ENCODE assay signal across 1 cellular context in genomic region chr15:70220444-70220937, GRCh38.
TF ChIP-seq lines count a peak whose summit lies in the region.

No MANE protein-coding gene starts in this region.

TF ChIP-seq in HEK293, 187 proteins besides CTCF, POLR2A, EP300 and RAD21 (continued from another document):
- TF ChIP-seq, protein P1, sequence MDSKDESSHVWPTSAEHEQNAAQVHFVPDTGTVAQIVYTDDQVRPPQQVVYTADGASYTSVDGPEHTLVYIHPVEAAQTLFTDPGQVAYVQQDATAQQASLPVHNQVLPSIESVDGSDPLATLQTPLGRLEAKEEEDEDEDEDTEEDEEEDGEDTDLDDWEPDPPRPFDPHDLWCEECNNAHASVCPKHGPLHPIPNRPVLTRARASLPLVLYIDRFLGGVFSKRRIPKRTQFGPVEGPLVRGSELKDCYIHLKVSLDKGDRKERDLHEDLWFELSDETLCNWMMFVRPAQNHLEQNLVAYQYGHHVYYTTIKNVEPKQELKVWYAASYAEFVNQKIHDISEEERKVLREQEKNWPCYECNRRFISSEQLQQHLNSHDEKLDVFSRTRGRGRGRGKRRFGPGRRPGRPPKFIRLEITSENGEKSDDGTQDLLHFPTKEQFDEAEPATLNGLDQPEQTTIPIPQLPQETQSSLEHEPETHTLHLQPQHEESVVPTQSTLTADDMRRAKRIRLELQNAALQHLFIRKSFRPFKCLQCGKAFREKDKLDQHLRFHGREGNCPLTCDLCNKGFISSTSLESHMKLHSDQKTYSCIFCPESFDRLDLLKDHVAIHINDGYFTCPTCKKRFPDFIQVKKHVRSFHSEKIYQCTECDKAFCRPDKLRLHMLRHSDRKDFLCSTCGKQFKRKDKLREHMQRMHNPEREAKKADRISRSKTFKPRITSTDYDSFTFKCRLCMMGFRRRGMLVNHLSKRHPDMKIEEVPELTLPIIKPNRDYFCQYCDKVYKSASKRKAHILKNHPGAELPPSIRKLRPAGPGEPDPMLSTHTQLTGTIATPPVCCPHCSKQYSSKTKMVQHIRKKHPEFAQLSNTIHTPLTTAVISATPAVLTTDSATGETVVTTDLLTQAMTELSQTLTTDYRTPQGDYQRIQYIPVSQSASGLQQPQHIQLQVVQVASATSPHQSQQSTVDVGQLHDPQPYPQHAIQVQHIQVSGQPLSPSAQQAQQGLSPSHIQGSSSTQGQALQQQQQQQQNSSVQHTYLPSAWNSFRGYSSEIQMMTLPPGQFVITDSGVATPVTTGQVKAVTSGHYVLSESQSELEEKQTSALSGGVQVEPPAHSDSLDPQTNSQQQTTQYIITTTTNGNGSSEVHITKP (tag by site-specific recombination; IDR thresholded peaks at IDR 0.05): peak; percentile 89
- TF ChIP-seq ZBTB8A (tag by site-specific recombination; IDR thresholded peaks at IDR 0.05) (0 out of 2 replicates have a peak, but pooled peaks have one; percentile 45), GLI2 (tag by site-specific recombination; IDR thresholded peaks at IDR 0.05; ENCODE audit: borderline replicate concordance, low read depth) (0 out of 2 replicates have a peak, but pooled peaks have one; percentile 24), ZNF366 (tag by site-specific recombination; conservative IDR thresholded peaks at IDR 0.05) (no peak), PRDM4 (tag by site-specific recombination; IDR thresholded peaks at IDR 0.05) (no peak), SP7 (tag by site-specific recombination; IDR thresholded peaks at IDR 0.05) (peak; percentile 95), ZBTB20 (tag by site-specific recombination; IDR thresholded peaks at IDR 0.05) (no peak), ZNF274 (IDR thresholded peaks at IDR 0.05; ENCODE audit: low read length) (no peak), ZNF274 (tag by site-specific recombination; IDR thresholded peaks at IDR 0.05; ENCODE audit: borderline replicate concordance) (no peak), ZNF768 (tag by site-specific recombination; IDR thresholded peaks at IDR 0.05) (no peak), TRIM28 (IDR thresholded peaks at IDR 0.05; ENCODE audit: borderline replicate concordance, low read length) (peak; percentile 16; the same call in 1 of the 2 replicates), ZNF146 (tag by site-specific recombination; IDR thresholded peaks at IDR 0.05) (no peak), BCL11A (tag by site-specific recombination; IDR thresholded peaks at IDR 0.05; ENCODE audit: low read depth) (no peak), ZNF112 (tag by site-specific recombination; IDR thresholded peaks at IDR 0.05) (no peak), ZNF521 (tag by site-specific recombination; IDR thresholded peaks at IDR 0.05) (no peak), GLI4 (tag by site-specific recombination; IDR thresholded peaks at IDR 0.05) (no peak), ZNF843 (tag by site-specific recombination; IDR thresholded peaks at IDR 0.05) (no peak), ZNF544 (tag by site-specific recombination; IDR thresholded peaks at IDR 0.05) (no peak)
- TF ChIP-seq, protein P2, sequence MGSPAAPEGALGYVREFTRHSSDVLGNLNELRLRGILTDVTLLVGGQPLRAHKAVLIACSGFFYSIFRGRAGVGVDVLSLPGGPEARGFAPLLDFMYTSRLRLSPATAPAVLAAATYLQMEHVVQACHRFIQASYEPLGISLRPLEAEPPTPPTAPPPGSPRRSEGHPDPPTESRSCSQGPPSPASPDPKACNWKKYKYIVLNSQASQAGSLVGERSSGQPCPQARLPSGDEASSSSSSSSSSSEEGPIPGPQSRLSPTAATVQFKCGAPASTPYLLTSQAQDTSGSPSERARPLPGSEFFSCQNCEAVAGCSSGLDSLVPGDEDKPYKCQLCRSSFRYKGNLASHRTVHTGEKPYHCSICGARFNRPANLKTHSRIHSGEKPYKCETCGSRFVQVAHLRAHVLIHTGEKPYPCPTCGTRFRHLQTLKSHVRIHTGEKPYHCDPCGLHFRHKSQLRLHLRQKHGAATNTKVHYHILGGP (tag by site-specific recombination; IDR thresholded peaks at IDR 0.05): no peak
- TF ChIP-seq, protein P3, sequence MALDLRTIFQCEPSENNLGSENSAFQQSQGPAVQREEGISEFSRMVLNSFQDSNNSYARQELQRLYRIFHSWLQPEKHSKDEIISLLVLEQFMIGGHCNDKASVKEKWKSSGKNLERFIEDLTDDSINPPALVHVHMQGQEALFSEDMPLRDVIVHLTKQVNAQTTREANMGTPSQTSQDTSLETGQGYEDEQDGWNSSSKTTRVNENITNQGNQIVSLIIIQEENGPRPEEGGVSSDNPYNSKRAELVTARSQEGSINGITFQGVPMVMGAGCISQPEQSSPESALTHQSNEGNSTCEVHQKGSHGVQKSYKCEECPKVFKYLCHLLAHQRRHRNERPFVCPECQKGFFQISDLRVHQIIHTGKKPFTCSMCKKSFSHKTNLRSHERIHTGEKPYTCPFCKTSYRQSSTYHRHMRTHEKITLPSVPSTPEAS (tag by site-specific recombination; IDR thresholded peaks at IDR 0.05): no peak
- TF ChIP-seq, protein P4, sequence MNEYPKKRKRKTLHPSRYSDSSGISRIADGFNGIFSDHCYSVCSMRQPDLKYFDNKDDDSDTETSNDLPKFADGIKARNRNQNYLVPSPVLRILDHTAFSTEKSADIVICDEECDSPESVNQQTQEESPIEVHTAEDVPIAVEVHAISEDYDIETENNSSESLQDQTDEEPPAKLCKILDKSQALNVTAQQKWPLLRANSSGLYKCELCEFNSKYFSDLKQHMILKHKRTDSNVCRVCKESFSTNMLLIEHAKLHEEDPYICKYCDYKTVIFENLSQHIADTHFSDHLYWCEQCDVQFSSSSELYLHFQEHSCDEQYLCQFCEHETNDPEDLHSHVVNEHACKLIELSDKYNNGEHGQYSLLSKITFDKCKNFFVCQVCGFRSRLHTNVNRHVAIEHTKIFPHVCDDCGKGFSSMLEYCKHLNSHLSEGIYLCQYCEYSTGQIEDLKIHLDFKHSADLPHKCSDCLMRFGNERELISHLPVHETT (tag by site-specific recombination; IDR thresholded peaks at IDR 0.05): no peak
